ENCODE assay signal across 8 cellular contexts in genomic region chr5:103259705-103260355, GRCh38. TPM values are rescaled to one million over a fixed set of nuclear protein-coding genes. Genes with fewer than 3 reads are reported as not detected.
DNase-seq lines count a peak whose midpoint lies in the region; TF ChIP-seq lines count a peak whose summit lies in the region.

No MANE protein-coding gene starts in this region.

- peak overlapping the region; percentile 89 for H3K4me3 Mint-ChIP-seq in activated naive CD8-positive, alpha-beta T cell

- peak overlapping the region; percentile 87 for H3K27ac Mint-ChIP-seq in activated naive CD8-positive, alpha-beta T cell

- H3K4me1 Mint-ChIP-seq in activated naive CD8-positive, alpha-beta T cell (ENCODE audit: low read depth) = peaks cover 22% of the 10 kb centered on the region

- peaks cover 2% of the 10 kb centered on the region for H3K27me3 Mint-ChIP-seq in activated naive CD8-positive, alpha-beta T cell

- TF ChIP-seq CTCF in left ventricle myocardium inferior (IDR thresholded peaks at IDR 0.05; ENCODE audit: borderline replicate concordance) = no peak

- no peaks in the 10 kb centered on the region for H3K9me3 Mint-ChIP-seq in activated naive CD8-positive, alpha-beta T cell (ENCODE audit: low read depth)

- H3K27ac ChIP-seq in left ventricle myocardium inferior (replicated peaks) = peak overlapping the region; percentile 92

- H3K4me3 ChIP-seq in left ventricle myocardium inferior = peak overlapping the region; percentile 96

- peaks cover 49% of the 10 kb centered on the region for H3K4me1 ChIP-seq in left ventricle myocardium inferior

- DNase-seq in NCI-H82 (lab: John Stamatoyannopoulos, UW) (peak; percentile 71), NCI-H82 treated with DMSO at 0.1 percent for 48 hours (lab: John Stamatoyannopoulos, UW; ENCODE audit: unreplicated experiment) (no peak), M059J (ENCODE audit: low read depth) (peak; percentile 55), left ventricle myocardium inferior (no peak), posterior cingulate gyrus (peak in 7 of 10 donors; percentile 18 to 89 (median 44)), cerebellar nuclear complex (lab: John Stamatoyannopoulos, UW) (no peak), NOMO-1 treated with DMSO at 0.1 percent for 48 hours (lab: John Stamatoyannopoulos, UW; ENCODE audit: unreplicated experiment) (no peak)

- no peaks in the 10 kb centered on the region for H3K36me3 Mint-ChIP-seq in activated naive CD8-positive, alpha-beta T cell

- intact Hi-C loops in left ventricle myocardium inferior (cut with micrococcal nuclease) = no loop called here
- intact Hi-C loops in posterior cingulate gyrus (cut with DNase I) = loop anchor here (2.0 to 10.0 kb wide), 2 partner anchors 31 to 145 kb away; no protein-coding TSS in a partner anchor

- H3K27me3 ChIP-seq in left ventricle myocardium inferior (ENCODE audit: low read depth) = no peaks in the 10 kb centered on the region

- no peaks in the 10 kb centered on the region for H3K9me3 ChIP-seq in left ventricle myocardium inferior (replicated peaks)

- no peaks in the 10 kb centered on the region for H3K36me3 ChIP-seq in left ventricle myocardium inferior

RNA-seq across cellular contexts. Expression of gene MACIR, which starts 1.3 kb away (rescaled TPM):
- total RNA-seq in M059J (2014; rRNA removed; shearing (Covaris generic)) = 32.8 and 44.8 TPM in 2 replicates
- 5.5 TPM for total RNA-seq in left ventricle myocardium inferior

Comparison
In these comparisons a context has a peak if more than half of its experiments do, and no peak if none do; other contexts are left out.
1. DNase-seq: peak in NCI-H82 (single experiment), M059J (single experiment) and posterior cingulate gyrus (7 of 10); none in NCI-H82 treated with DMSO at 0.1 percent for 48 hours (single experiment), left ventricle myocardium inferior (single experiment), cerebellar nuclear complex (0 of 2) and NOMO-1 treated with DMSO at 0.1 percent for 48 hours (single experiment).